15 cellular contexts compared by ENCODE assay signal in the genomic region with DNA sequence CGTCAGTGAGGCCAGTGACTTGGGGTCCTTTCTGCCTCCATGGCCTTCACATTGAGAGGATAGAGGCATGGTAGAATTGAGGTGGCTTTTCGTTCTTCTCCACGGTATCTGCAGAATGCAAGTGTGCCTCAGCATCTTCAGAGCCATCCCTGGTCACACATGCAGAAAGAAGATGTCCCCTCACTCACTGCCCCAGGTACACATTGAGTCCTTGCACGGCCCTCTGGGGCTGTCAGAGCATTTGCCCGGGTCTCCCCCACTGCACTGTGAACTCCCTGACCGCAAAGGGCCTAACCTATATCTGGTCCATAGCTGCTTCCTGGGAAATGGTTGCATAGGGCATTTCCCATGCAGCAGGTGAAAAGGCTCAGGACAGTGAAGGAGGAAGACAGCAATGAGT.
A peak's percentile ranks its signal among the peaks of the same experiment; 100 is the strongest.
DNase-seq lines count a peak whose midpoint lies in the region; ATAC-seq and TF ChIP-seq lines count a peak whose summit lies in the region.
"Had no signal": no experiment of that assay in that cellular context is flagged by ENCODE, and none has a peak within 500 bp of the region (broad histone marks: within the 10 kb centered on the region; RNA-seq: fewer than 3 reads in every experiment).

No MANE protein-coding gene starts in this region.

- H3K27ac Mint-ChIP-seq in activated naive CD4-positive, alpha-beta T cell treated with anti-CD3 and anti-CD28 coated beads, Interleukin-2, amount 50 U/mL, for 24 hours = peak overlapping the region; percentile 36
- H3K27ac Mint-ChIP-seq in activated naive CD4-positive, alpha-beta T cell treated with anti-CD3 and anti-CD28 coated beads, Interleukin-2, amount 50 U/mL, for 72 hours = no peak overlapping the region
- H3K27ac Mint-ChIP-seq in T-cell (peak overlapping the region; percentile 88 to 89), endodermal cell (no peak overlapping the region)

- POLR2A ChIA-PET in T-cell (lab: Charles Lee) = interaction anchor here in 1 of 2 donors (0.6 kb wide), 1 partner anchor 13 kb away, joined by 4 read pairs; no protein-coding TSS in a partner anchor

- no peak overlapping the region for H3K4me3 ChIP-seq in endodermal cell (ENCODE audit: low read length)
- no peak overlapping the region for H3K4me3 ChIP-seq in neuronal stem cell (ENCODE audit: low read length in 2 of 2)
- H3K4me3 ChIP-seq in testis = no peak overlapping the region
- H3K4me3 ChIP-seq: A549, GM23248, HAP-1 had no signal

- TF ChIP-seq POLR2A in testis (IDR thresholded peaks at IDR 0.05) = no peak

- H3K36me3 Mint-ChIP-seq in activated naive CD4-positive, alpha-beta T cell treated with anti-CD3 and anti-CD28 coated beads, Interleukin-2, amount 50 U/mL, for 24 hours = peaks cover 18% of the 10 kb centered on the region
- H3K36me3 Mint-ChIP-seq in activated naive CD4-positive, alpha-beta T cell treated with anti-CD3 and anti-CD28 coated beads, Interleukin-2, amount 50 U/mL, for 72 hours = no peaks in the 10 kb centered on the region
- peaks cover 56% of the 10 kb centered on the region for H3K36me3 Mint-ChIP-seq in T-cell
- no peaks in the 10 kb centered on the region for H3K36me3 Mint-ChIP-seq in endodermal cell (ENCODE audit: low read depth)

- no peak overlapping the region for H2BK12ac ChIP-seq in neuronal stem cell (ENCODE audit: low read length)

- H3K23ac ChIP-seq in neuronal stem cell (ENCODE audit: low read depth, low read length, poor library complexity) = no peak overlapping the region

- no peaks in the 10 kb centered on the region for H3K9me3 ChIP-seq in endodermal cell (ENCODE audit: control insufficient read depth, low read length)
- no peaks in the 10 kb centered on the region for H3K9me3 ChIP-seq in neuronal stem cell (replicated peaks in 1 of 2; ENCODE audit: control insufficient read depth in 2 of 2, insufficient read depth in 1 of 2, low read depth in 1 of 2, low read length in 2 of 2)
- H3K9me3 ChIP-seq in testis = no peaks in the 10 kb centered on the region
- H3K9me3 ChIP-seq: A549, Caco-2, HAP-1 had no signal

- H3K36me3 ChIP-seq in endodermal cell (ENCODE audit: control insufficient read depth, insufficient read depth, low read length) = no peaks in the 10 kb centered on the region
- no peaks in the 10 kb centered on the region for H3K36me3 ChIP-seq in neuronal stem cell (replicated peaks in 1 of 2; ENCODE audit: control insufficient read depth in 2 of 2, insufficient read depth in 2 of 2, low read length in 2 of 2)
- H3K36me3 ChIP-seq in testis (ENCODE audit: low read depth, missing control alignments) = no peaks in the 10 kb centered on the region
- H3K36me3 ChIP-seq: HAP-1 had no signal

- no peaks in the 10 kb centered on the region for H3K4me1 ChIP-seq in endodermal cell (ENCODE audit: control insufficient read depth, insufficient read depth, low read length)
- peaks cover 6 to 18% of the 10 kb centered on the region in 2 donors for H3K4me1 ChIP-seq in neuronal stem cell (ENCODE audit: control insufficient read depth in 2 of 2, insufficient read depth in 1 of 2, low read depth in 1 of 2, low read length in 2 of 2)
- H3K4me1 ChIP-seq in testis = peaks cover 8% of the 10 kb centered on the region
- H3K4me1 ChIP-seq: A549 had no signal

- H3K27ac ChIP-seq in endodermal cell (ENCODE audit: low read depth, low read length) (no peak overlapping the region), neuronal stem cell (replicated peaks; ENCODE audit: low read length) (no peak overlapping the region), testis (no peak overlapping the region)
- H3K27ac ChIP-seq: 22Rv1, A549, C4-2B, GM23248 had no signal

- H2BK120ac ChIP-seq in neuronal stem cell (ENCODE audit: low read depth, low read length) = no peak overlapping the region

- 90 to 100% methylated on average over 2 to 6 of the region's 6 CpGs for WGBS in endodermal cell (ENCODE audit: insufficient coverage in 1 of 2, insufficient read length in 1 of 2), 2 experiments
- WGBS in neuronal stem cell (ENCODE audit: extremely low coverage in 2 of 2, insufficient read length in 2 of 2, insufficient replicate concordance in 1 of 2), 2 donors = no CpG with 5 or more reads among the region's 6 CpGs
- WGBS in testis, 2 donors = 78 to 86% methylated on average over 3 to 6 of the region's 6 CpGs

- TF ChIP-seq CTCF in endodermal cell (conservative IDR thresholded peaks at IDR 0.05) (no peak), testis (IDR thresholded peaks at IDR 0.05) (no peak)

- H2AK5ac ChIP-seq in neuronal stem cell (ENCODE audit: low read depth, low read length) = peak overlapping the region; percentile 22

- H3K14ac ChIP-seq in neuronal stem cell (ENCODE audit: low read length) = no peak overlapping the region

- H4K91ac ChIP-seq in neuronal stem cell (ENCODE audit: low read depth, low read length, poor library complexity) = no peak overlapping the region

- H3K4ac ChIP-seq in neuronal stem cell (ENCODE audit: low read length) = no peak overlapping the region

- H3K9me3 Mint-ChIP-seq in activated naive CD4-positive, alpha-beta T cell treated with anti-CD3 and anti-CD28 coated beads, Interleukin-2, amount 50 U/mL, for 24 hours = no peaks in the 10 kb centered on the region
- H3K9me3 Mint-ChIP-seq in activated naive CD4-positive, alpha-beta T cell treated with anti-CD3 and anti-CD28 coated beads, Interleukin-2, amount 50 U/mL, for 72 hours = no peaks in the 10 kb centered on the region
- no peaks in the 10 kb centered on the region for H3K9me3 Mint-ChIP-seq in T-cell
- H3K9me3 Mint-ChIP-seq in endodermal cell = no peaks in the 10 kb centered on the region

- H3K4me1 Mint-ChIP-seq in activated naive CD4-positive, alpha-beta T cell treated with anti-CD3 and anti-CD28 coated beads, Interleukin-2, amount 50 U/mL, for 24 hours = peaks cover 50% of the 10 kb centered on the region
- H3K4me1 Mint-ChIP-seq in T-cell (peaks cover 54 to 73% (median 56%) of the 10 kb centered on the region in 3 donors), endodermal cell (peaks cover 5% of the 10 kb centered on the region)

- no peak for DNase-seq in activated naive CD4-positive, alpha-beta T cell treated with anti-CD3 and anti-CD28 coated beads, Interleukin-2, amount 50 U/mL, for 72 hours (ENCODE audit: low spot score in 2 of 2)
- DNase-seq in T-cell (no peak), endodermal cell (peak; percentile 28), neuronal stem cell (ENCODE audit: low spot score) (no peak), testis (no peak), sciatic nerve (ENCODE audit: low spot score) (no peak)
- DNase-seq: AML-193, Caco-2, GM23248 had no signal

- H2AFZ ChIP-seq in neuronal stem cell (ENCODE audit: low read length) = no peak overlapping the region
- H2AFZ ChIP-seq: GM23248 had no signal

- no peak overlapping the region for H2BK5ac ChIP-seq in neuronal stem cell (ENCODE audit: low read length)

- no peaks in the 10 kb centered on the region for H3K27me3 Mint-ChIP-seq in activated naive CD4-positive, alpha-beta T cell treated with anti-CD3 and anti-CD28 coated beads, Interleukin-2, amount 50 U/mL, for 24 hours
- H3K27me3 Mint-ChIP-seq in T-cell = no peaks in the 10 kb centered on the region
- H3K27me3 Mint-ChIP-seq in endodermal cell (ENCODE audit: insufficient read depth) = peaks cover 90% of the 10 kb centered on the region

- intact Hi-C loops in testis (cut with DNase I; ENCODE audit: low total_unique reads) (no loop called here), sciatic nerve (cut with DNase I) (no loop called here)

- CTCF ChIA-PET in T-cell (lab: Charles Lee) = no interaction called here

- no peaks in the 10 kb centered on the region for H3K79me1 ChIP-seq in neuronal stem cell (ENCODE audit: low read depth, low read length)

- H3K4me3 Mint-ChIP-seq in activated naive CD4-positive, alpha-beta T cell treated with anti-CD3 and anti-CD28 coated beads, Interleukin-2, amount 50 U/mL, for 24 hours = no peak overlapping the region
- H3K4me3 Mint-ChIP-seq in T-cell (peak overlapping the region in 1 of 3 donors; percentile 13), endodermal cell (no peak overlapping the region)

- ATAC-seq in activated naive CD4-positive, alpha-beta T cell treated with anti-CD3 and anti-CD28 coated beads, Interleukin-2, amount 50 U/mL, for 72 hours = no peak
- no peak for ATAC-seq in T-cell (replicated peaks in 1 of 4)
- ATAC-seq in HG03097 (IDR thresholded peaks at IDR 0.05; ENCODE audit: low FRiP score, unreplicated experiment) = no peak
- ATAC-seq in sciatic nerve = no peak
- ATAC-seq: A549 had no signal

- H3K27me3 ChIP-seq in endodermal cell (ENCODE audit: control insufficient read depth, insufficient read depth, low read length, poor library complexity, severe bottlenecking) = peaks cover 94% of the 10 kb centered on the region
- peaks cover 0 to 5% (median 0%) of the 10 kb centered on the region in 3 experiments for H3K27me3 ChIP-seq in neuronal stem cell (ENCODE audit: control insufficient read depth in 3 of 3, insufficient read depth in 3 of 3, low read depth in 1 of 3, low read length in 3 of 3)
- H3K27me3 ChIP-seq in testis = no peaks in the 10 kb centered on the region

- no peak overlapping the region for H3K4me2 ChIP-seq in neuronal stem cell (ENCODE audit: insufficient read depth, low read length, poor library complexity, severe bottlenecking)
- H3K4me2 ChIP-seq: A549 had no signal

- H4K8ac ChIP-seq in neuronal stem cell (ENCODE audit: low read depth, low read length) = no peak overlapping the region

- no peak overlapping the region for H2BK15ac ChIP-seq in neuronal stem cell (ENCODE audit: low read length)

- H3K9ac ChIP-seq in endodermal cell (ENCODE audit: extremely low read depth, low read length, poor library complexity, severe bottlenecking) (no peak overlapping the region), neuronal stem cell (ENCODE audit: low read depth, low read length, poor library complexity) (no peak overlapping the region)
- H3K9ac ChIP-seq: GM23248 had no signal

- no peak overlapping the region for H3K18ac ChIP-seq in neuronal stem cell (ENCODE audit: low read length)

Comparison
In these comparisons a context has a peak if more than half of its experiments do, and no peak if none do; other contexts are left out.
1. H3K27ac Mint-ChIP-seq: peak in activated naive CD4-positive, alpha-beta T cell treated with anti-CD3 and anti-CD28 coated beads, Interleukin-2, amount 50 U/mL, for 24 hours (single experiment) and T-cell (2 of 2); none in activated naive CD4-positive, alpha-beta T cell treated with anti-CD3 and anti-CD28 coated beads, Interleukin-2, amount 50 U/mL, for 72 hours (0 of 2) and endodermal cell (single experiment).